In the genomic region with DNA sequence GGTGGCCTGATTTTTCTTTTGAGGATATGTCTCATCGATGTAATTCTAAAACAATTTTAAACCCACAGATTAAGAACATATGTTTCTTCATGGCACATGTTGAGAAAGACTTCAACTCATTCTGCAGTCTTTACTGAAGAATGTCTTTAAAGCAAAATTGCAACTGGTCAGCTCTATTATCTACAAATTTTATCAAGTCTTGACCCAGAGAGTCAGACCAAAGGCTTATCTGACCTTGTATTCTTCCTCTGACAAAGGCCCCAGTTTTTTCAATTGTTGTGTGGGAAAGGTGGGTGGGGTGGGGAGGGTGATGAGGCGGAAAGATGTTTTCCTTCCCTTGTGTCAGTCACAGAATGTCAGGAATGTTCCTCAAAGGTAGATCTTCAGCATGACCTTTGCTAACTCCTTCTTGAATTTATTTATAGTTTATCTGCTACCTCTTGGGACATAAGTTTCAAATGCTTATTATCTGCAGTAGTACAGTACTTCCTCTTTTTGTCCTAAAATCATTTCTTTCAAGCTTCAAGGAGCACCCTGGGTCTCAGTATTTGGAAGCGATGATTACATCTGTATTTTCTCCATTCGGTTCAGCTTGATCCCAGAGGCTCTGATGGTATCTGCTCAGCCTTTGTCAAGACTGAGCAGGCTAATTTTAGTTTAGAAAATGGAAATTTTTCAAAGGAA, we compare ENCODE assay signal across 1 cellular context.
TF ChIP-seq lines count a peak whose summit lies in the region.

No MANE protein-coding gene starts in this region.

TF ChIP-seq in SK-N-SH, 30 proteins besides CTCF, POLR2A, EP300 and RAD21 (continued from another document):
- TF ChIP-seq, protein P1, sequence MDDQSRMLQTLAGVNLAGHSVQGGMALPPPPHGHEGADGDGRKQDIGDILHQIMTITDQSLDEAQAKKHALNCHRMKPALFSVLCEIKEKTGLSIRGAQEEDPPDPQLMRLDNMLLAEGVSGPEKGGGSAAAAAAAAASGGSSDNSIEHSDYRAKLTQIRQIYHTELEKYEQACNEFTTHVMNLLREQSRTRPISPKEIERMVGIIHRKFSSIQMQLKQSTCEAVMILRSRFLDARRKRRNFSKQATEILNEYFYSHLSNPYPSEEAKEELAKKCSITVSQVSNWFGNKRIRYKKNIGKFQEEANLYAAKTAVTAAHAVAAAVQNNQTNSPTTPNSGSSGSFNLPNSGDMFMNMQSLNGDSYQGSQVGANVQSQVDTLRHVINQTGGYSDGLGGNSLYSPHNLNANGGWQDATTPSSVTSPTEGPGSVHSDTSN (IDR thresholded peaks at IDR 0.05): peak; percentile 36
TF ChIP-seq in SK-N-SH: peak in this region for 8.
